Comparison of ENCODE assay signal across 40 cellular contexts in the genomic region with DNA sequence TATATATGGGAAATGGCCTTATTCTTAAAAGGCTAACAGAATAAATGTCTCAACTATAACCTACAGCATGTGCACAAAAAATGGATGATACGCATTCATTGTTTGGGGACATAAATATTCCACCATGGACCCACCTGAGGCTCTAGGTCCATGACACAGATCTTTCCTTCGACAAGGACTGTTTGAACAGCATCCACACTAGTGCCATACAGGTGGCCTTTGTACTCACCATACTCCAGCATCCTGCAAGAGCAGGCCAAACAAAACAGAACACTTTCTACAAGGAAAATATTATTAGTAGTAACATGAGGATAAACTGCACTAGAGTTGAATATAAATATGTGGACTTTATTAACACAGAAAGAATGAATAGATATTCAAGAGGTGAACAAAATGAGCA. TPM values are rescaled to one million over a fixed set of nuclear protein-coding genes. Genes with fewer than 3 reads are reported as not detected.
"Had no signal": no experiment of that assay in that cellular context is flagged by ENCODE, and none has a peak within 500 bp of the region (broad histone marks: within the 10 kb centered on the region; RNA-seq: fewer than 3 reads in every experiment).

No MANE protein-coding gene starts in this region.

- H3K4me3 ChIP-seq: adrenal gland, ascending aorta, body of pancreas, breast epithelium, cardiac muscle cell had no signal

- H3K4me1 ChIP-seq: breast epithelium had no signal

- H3K27me3 ChIP-seq: adrenal gland, ascending aorta, body of pancreas, brain microvascular endothelial cell, breast epithelium, cardiac muscle cell had no signal

- FAIRE-seq: colon had no signal

- H3K27ac Mint-ChIP-seq: activated naive CD4-positive, alpha-beta T cell treated with anti-CD3 and anti-CD28 coated beads for 36 hours; activated naive CD4-positive, alpha-beta T cell treated with anti-CD3 and anti-CD28 coated beads, Interleukin-2, amount 10 ng/mL, durations not matched to agents 7 days and 5 days; activated naive CD4-positive, alpha-beta T cell treated with anti-CD3 and anti-CD28 coated beads, Interleukin-2, amount 50 U/mL, for 24 hours; activated naive CD4-positive, alpha-beta T cell treated with anti-CD3 and anti-CD28 coated beads, Interleukin-2, amount 50 U/mL, for 72 hours; activated naive CD8-positive, alpha-beta T cell; activated naive CD8-positive, alpha-beta T cell treated with anti-CD3 and anti-CD28 coated beads for 36 hours; activated naive CD8-positive, alpha-beta T cell treated with anti-CD3 and anti-CD28 coated beads, Interleukin-2, amount 10 ng/mL, durations not matched to agents 7 days and 5 days; activated naive CD8-positive, alpha-beta T cell treated with anti-CD3 and anti-CD28 coated beads, Interleukin-2, amount 50 U/mL, for 24 hours; activated T-cell treated with anti-CD3 and anti-CD28 coated beads, Interleukin-2, amount 50 U/mL, for 24 hours; activated T-cell treated with anti-CD3 and anti-CD28 coated beads, Interleukin-2, amount 50 U/mL, for 72 hours; activated T-helper 1 cell treated with anti-CD3 and anti-CD28 coated beads, Interleukin-12 subunit alpha, Interleukin-12 subunit beta, Interleukin-2, Interleukin-4 antibody, amounts not matched to agents 30 ng/mL and 10 ng/mL and 1 ng/mL, durations not matched to agents 14 hours and 24 hours and 36 hours; activated T-helper 17 cell treated with anti-CD3 and anti-CD28 coated beads, Interleukin-2, amount 50 U/mL, for 72 hours; activated T-helper 2 cell treated with anti-CD3 and anti-CD28 coated beads, Interferon-gamma antibody, Interleukin-2, Interleukin-4, amounts not matched to agents 10 μg/mL and 5 μg/mL and 100 μg/mL, durations not matched to agents 14 hours and 24 hours and 36 hours; brain had no signal

- H3K36me3 Mint-ChIP-seq: activated naive CD4-positive, alpha-beta T cell treated with anti-CD3 and anti-CD28 coated beads, Interleukin-2, amount 10 ng/mL, durations not matched to agents 7 days and 5 days; activated naive CD4-positive, alpha-beta T cell treated with anti-CD3 and anti-CD28 coated beads, Interleukin-2, amount 50 U/mL, for 24 hours; activated naive CD4-positive, alpha-beta T cell treated with anti-CD3 and anti-CD28 coated beads, Interleukin-2, amount 50 U/mL, for 72 hours; activated naive CD8-positive, alpha-beta T cell; activated naive CD8-positive, alpha-beta T cell treated with anti-CD3 and anti-CD28 coated beads for 36 hours; activated naive CD8-positive, alpha-beta T cell treated with anti-CD3 and anti-CD28 coated beads, Interleukin-2, amount 10 ng/mL, durations not matched to agents 7 days and 5 days; brain had no signal

- ATAC-seq: activated naive CD8-positive, alpha-beta T cell treated with anti-CD3 and anti-CD28 coated beads, Interleukin-2, amount 50 U/mL, for 24 hours; activated T-cell treated with anti-CD3 and anti-CD28 coated beads, Interleukin-2, amount 50 U/mL, for 4 hours; activated T-cell treated with anti-CD3 and anti-CD28 coated beads, Interleukin-2, amount 50 U/mL, for 72 hours; activated T-helper 17 cell treated with anti-CD3 and anti-CD28 coated beads, Interleukin-2, amount 50 U/mL, for 72 hours; body of pancreas had no signal

- H3K4me1 Mint-ChIP-seq: activated naive CD4-positive, alpha-beta T cell treated with anti-CD3 and anti-CD28 coated beads, Interleukin-2, amount 50 U/mL, for 24 hours; activated T-helper 17 cell treated with anti-CD3 and anti-CD28 coated beads, Interleukin-2, amount 50 U/mL, for 72 hours; central memory CD8-positive, alpha-beta T cell had no signal

- H3K27me3 Mint-ChIP-seq: activated naive CD4-positive, alpha-beta T cell treated with anti-CD3 and anti-CD28 coated beads, Interleukin-2, amount 50 U/mL, for 24 hours had no signal

- DNase-seq: activated effector memory CD4-positive, alpha-beta T cell treated with anti-CD3 and anti-CD28 coated beads, Interleukin-2, amount 50 U/mL, for 16 hours; activated effector memory CD4-positive, alpha-beta T cell treated with Interleukin-2 at 50 U/mL for 16 hours; activated gamma-delta T cell; activated gamma-delta T cell treated with Interleukin-2 at 50 U/mL for 16 hours; activated naive CD4-positive, alpha-beta T cell; activated naive CD4-positive, alpha-beta T cell treated with anti-CD3 and anti-CD28 coated beads for 36 hours; activated naive CD4-positive, alpha-beta T cell treated with anti-CD3 and anti-CD28 coated beads, Interleukin-2, amount 10 ng/mL, durations not matched to agents 7 days and 5 days; activated naive CD4-positive, alpha-beta T cell treated with anti-CD3 and anti-CD28 coated beads, Interleukin-2, amount 50 U/mL, for 16 hours; activated naive CD4-positive, alpha-beta T cell treated with Interleukin-2 at 50 U/mL for 16 hours; activated naive CD8-positive, alpha-beta T cell treated with anti-CD3 and anti-CD28 coated beads for 36 hours; activated naive CD8-positive, alpha-beta T cell treated with anti-CD3 and anti-CD28 coated beads, Interleukin-2, amount 10 ng/mL, durations not matched to agents 7 days and 5 days; activated naive CD8-positive, alpha-beta T cell treated with anti-CD3 and anti-CD28 coated beads, Interleukin-2, amount 50 U/mL, for 24 hours; activated T-cell treated with anti-CD3 and anti-CD28 coated beads, Interleukin-2, amount 50 U/mL, for 1 hour; activated T-cell treated with anti-CD3 and anti-CD28 coated beads, Interleukin-2, amount 50 U/mL, for 24 hours; activated T-cell treated with anti-CD3 and anti-CD28 coated beads, Interleukin-2, amount 50 U/mL, for 4 hours; activated T-cell treated with anti-CD3 and anti-CD28 coated beads, Interleukin-2, amount 50 U/mL, for 48 hours; activated T-cell treated with anti-CD3 and anti-CD28 coated beads, Interleukin-2, amount 50 U/mL, for 72 hours; adrenal gland; amniotic stem cell; amygdala; anterior cingulate cortex; aorta; body of pancreas; brain microvascular endothelial cell; caudate nucleus; central memory CD4-positive, alpha-beta T cell; cerebellar nuclear complex had no signal

- H3K36me3 ChIP-seq: adrenal gland, ascending aorta, brain microvascular endothelial cell, breast epithelium, cardiac muscle cell had no signal

- H3K9me3 ChIP-seq: adrenal gland, ascending aorta, body of pancreas, breast epithelium had no signal

- H3K4me3 Mint-ChIP-seq: activated naive CD4-positive, alpha-beta T cell treated with anti-CD3 and anti-CD28 coated beads for 36 hours; activated naive CD4-positive, alpha-beta T cell treated with anti-CD3 and anti-CD28 coated beads, Interleukin-2, amount 10 ng/mL, durations not matched to agents 7 days and 5 days; activated naive CD4-positive, alpha-beta T cell treated with anti-CD3 and anti-CD28 coated beads, Interleukin-2, amount 50 U/mL, for 24 hours; activated naive CD8-positive, alpha-beta T cell; activated naive CD8-positive, alpha-beta T cell treated with anti-CD3 and anti-CD28 coated beads for 36 hours; activated naive CD8-positive, alpha-beta T cell treated with anti-CD3 and anti-CD28 coated beads, Interleukin-2, amount 10 ng/mL, durations not matched to agents 7 days and 5 days; activated naive CD8-positive, alpha-beta T cell treated with anti-CD3 and anti-CD28 coated beads, Interleukin-2, amount 50 U/mL, for 24 hours; activated T-cell treated with anti-CD3 and anti-CD28 coated beads, Interleukin-2, amount 50 U/mL, for 24 hours; activated T-cell treated with anti-CD3 and anti-CD28 coated beads, Interleukin-2, amount 50 U/mL, for 4 hours; activated T-cell treated with anti-CD3 and anti-CD28 coated beads, Interleukin-2, amount 50 U/mL, for 72 hours; activated T-helper 1 cell treated with anti-CD3 and anti-CD28 coated beads, Interleukin-12 subunit alpha, Interleukin-12 subunit beta, Interleukin-2, Interleukin-4 antibody, amounts not matched to agents 30 ng/mL and 10 ng/mL and 1 ng/mL, durations not matched to agents 14 hours and 24 hours and 36 hours; activated T-helper 17 cell treated with anti-CD3 and anti-CD28 coated beads, Interleukin-2, amount 50 U/mL, for 72 hours; brain; central memory CD8-positive, alpha-beta T cell had no signal

- H3K9me3 Mint-ChIP-seq: activated naive CD4-positive, alpha-beta T cell treated with anti-CD3 and anti-CD28 coated beads for 36 hours; activated naive CD4-positive, alpha-beta T cell treated with anti-CD3 and anti-CD28 coated beads, Interleukin-2, amount 10 ng/mL, durations not matched to agents 7 days and 5 days; activated naive CD4-positive, alpha-beta T cell treated with anti-CD3 and anti-CD28 coated beads, Interleukin-2, amount 50 U/mL, for 24 hours; activated naive CD4-positive, alpha-beta T cell treated with anti-CD3 and anti-CD28 coated beads, Interleukin-2, amount 50 U/mL, for 72 hours; activated naive CD8-positive, alpha-beta T cell treated with anti-CD3 and anti-CD28 coated beads for 36 hours; activated naive CD8-positive, alpha-beta T cell treated with anti-CD3 and anti-CD28 coated beads, Interleukin-2, amount 10 ng/mL, durations not matched to agents 7 days and 5 days; activated naive CD8-positive, alpha-beta T cell treated with anti-CD3 and anti-CD28 coated beads, Interleukin-2, amount 50 U/mL, for 24 hours; activated T-cell treated with anti-CD3 and anti-CD28 coated beads, Interleukin-2, amount 50 U/mL, for 24 hours; activated T-cell treated with anti-CD3 and anti-CD28 coated beads, Interleukin-2, amount 50 U/mL, for 4 hours; activated T-cell treated with anti-CD3 and anti-CD28 coated beads, Interleukin-2, amount 50 U/mL, for 72 hours; activated T-helper 1 cell treated with anti-CD3 and anti-CD28 coated beads, Interleukin-12 subunit alpha, Interleukin-12 subunit beta, Interleukin-2, Interleukin-4 antibody, amounts not matched to agents 30 ng/mL and 10 ng/mL and 1 ng/mL, durations not matched to agents 14 hours and 24 hours and 36 hours; activated T-helper 17 cell treated with anti-CD3 and anti-CD28 coated beads, Interleukin-2, amount 50 U/mL, for 72 hours; activated T-helper 2 cell treated with anti-CD3 and anti-CD28 coated beads, Interferon-gamma antibody, Interleukin-2, Interleukin-4, amounts not matched to agents 10 μg/mL and 5 μg/mL and 100 μg/mL, durations not matched to agents 14 hours and 24 hours and 36 hours; brain; central memory CD8-positive, alpha-beta T cell had no signal

- H3K27ac ChIP-seq: adrenal gland, ascending aorta, body of pancreas, brain microvascular endothelial cell, breast epithelium, cardiac muscle cell had no signal

RNA-seq across cellular contexts. Expression of gene MPP4, which starts 49.0 kb away (rescaled TPM):
- total RNA-seq: activated naive CD4-positive, alpha-beta T cell treated with anti-CD3 and anti-CD28 coated beads for 36 hours; activated naive CD4-positive, alpha-beta T cell treated with anti-CD3 and anti-CD28 coated beads, Interleukin-2, amount 50 U/mL, for 72 hours; activated naive CD8-positive, alpha-beta T cell treated with anti-CD3 and anti-CD28 coated beads for 36 hours; activated naive CD8-positive, alpha-beta T cell treated with anti-CD3 and anti-CD28 coated beads, Interleukin-2, amount 10 ng/mL, durations not matched to agents 7 days and 5 days; activated T-cell treated with anti-CD3 and anti-CD28 coated beads, Interleukin-2, amount 50 U/mL, for 4 hours; activated T-cell treated with anti-CD3 and anti-CD28 coated beads, Interleukin-2, amount 50 U/mL, for 72 hours; activated T-helper 1 cell treated with anti-CD3 and anti-CD28 coated beads, Interleukin-12 subunit alpha, Interleukin-12 subunit beta, Interleukin-2, Interleukin-4 antibody, amounts not matched to agents 30 ng/mL and 10 ng/mL and 1 ng/mL, durations not matched to agents 14 hours and 24 hours and 36 hours; activated T-helper 17 cell treated with anti-CD3 and anti-CD28 coated beads, Interleukin-2, amount 50 U/mL, for 72 hours; activated T-helper 2 cell treated with anti-CD3 and anti-CD28 coated beads, Interferon-gamma antibody, Interleukin-2, Interleukin-4, amounts not matched to agents 10 μg/mL and 5 μg/mL and 100 μg/mL, durations not matched to agents 14 hours and 24 hours and 36 hours; ascending aorta; body of pancreas; cardiac septum had no signal
- polyA plus RNA-seq: aorta had no signal
